Comparison of ENCODE assay signal across 15 cellular contexts in the genomic region with DNA sequence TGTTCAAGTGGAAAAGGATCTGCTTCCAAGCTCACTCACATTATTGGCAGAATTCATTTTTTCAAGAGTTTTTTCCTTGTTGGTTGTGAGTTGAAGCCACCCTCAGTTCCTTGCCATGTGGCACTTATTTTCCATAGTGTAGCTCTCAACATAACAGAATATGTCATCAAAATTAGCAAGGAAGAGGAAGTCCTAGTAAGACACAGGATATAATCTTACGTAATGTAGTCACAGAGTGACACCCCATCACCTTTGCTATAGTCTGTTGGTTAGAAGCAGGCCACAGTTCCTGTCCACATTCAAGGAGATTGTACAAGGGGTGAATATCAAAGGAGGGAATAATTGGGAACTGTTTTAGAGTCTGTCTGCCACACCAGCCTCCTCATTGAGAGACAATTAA. TPM values are rescaled to one million over a fixed set of nuclear protein-coding genes. Genes with fewer than 3 reads are reported as not detected.
DNase-seq lines count a peak whose midpoint lies in the region; ATAC-seq and TF ChIP-seq lines count a peak whose summit lies in the region.
"Had no signal": no experiment of that assay in that cellular context is flagged by ENCODE, and none has a peak within 500 bp of the region (broad histone marks: within the 10 kb centered on the region; RNA-seq: fewer than 3 reads in every experiment).

No MANE protein-coding gene starts in this region.

- peak overlapping the region in 1 of 10 experiments; percentile 16; a peak in 1 of 20 replicates for H3K4me3 ChIP-seq in BLaER1 treated with 17β-estradiol and CSF1 and Interleukin-3, amounts not matched to agents 10 nM and 100 nM
- H3K4me3 ChIP-seq in HL-60 (replicated peaks; ENCODE audit: insufficient read depth, low read length) (no peak overlapping the region), tibial artery (no peak overlapping the region)
- H3K4me3 ChIP-seq: GM23338 had no signal

- H3K27ac ChIP-seq in BLaER1 treated with 17β-estradiol and CSF1 and Interleukin-3, amounts not matched to agents 10 nM and 100 nM = peak overlapping the region in 2 of 11 experiments; percentile 40 to 52; a peak in 2 of 22 replicates
- H3K27ac ChIP-seq in HL-60 (replicated peaks) = peak overlapping the region; percentile 30
- no peak overlapping the region for H3K27ac ChIP-seq in tibial artery

- intact Hi-C loops in tibial artery (cut with DNase I; ENCODE audit: low total_unique reads) = no loop called here

- no peaks in the 10 kb centered on the region for H4K20me1 ChIP-seq in BLaER1 treated with 17β-estradiol and CSF1 and Interleukin-3, amounts not matched to agents 10 nM and 100 nM

- no peak overlapping the region for H3K27ac Mint-ChIP-seq in naive thymus-derived CD8-positive, alpha-beta T cell
- H3K27ac Mint-ChIP-seq: CD8-positive, alpha-beta memory T cell; GM23338; H9 had no signal

- peaks cover 0 to 16% (median 0%) of the 10 kb centered on the region in 11 experiments; a peak in 2 of 22 replicates for H3K36me3 ChIP-seq in BLaER1 treated with 17β-estradiol and CSF1 and Interleukin-3, amounts not matched to agents 10 nM and 100 nM
- H3K36me3 ChIP-seq in tibial artery = no peaks in the 10 kb centered on the region
- H3K36me3 ChIP-seq: BE2C had no signal

- H3K4me1 Mint-ChIP-seq in naive thymus-derived CD8-positive, alpha-beta T cell = no peaks in the 10 kb centered on the region
- H3K4me1 Mint-ChIP-seq: CD8-positive, alpha-beta memory T cell; GM23338; H9 had no signal

- POLR2A ChIA-PET in naive thymus-derived CD8-positive, alpha-beta T cell (lab: Charles Lee) = no interaction called here

- peak overlapping the region in 8 of 11 experiments; percentile 5 to 49 (median 25); a peak in 9 of 22 replicates for H3K4me2 ChIP-seq in BLaER1 treated with 17β-estradiol and CSF1 and Interleukin-3, amounts not matched to agents 10 nM and 100 nM
- H3K4me2 ChIP-seq: GM23338 had no signal

- DNase-seq in HL-60 (ENCODE audit: low read depth in 1 of 2, low spot score in 1 of 2) = peak; percentile 43 to 68
- DNase-seq in MV-4-11 (lab: John Stamatoyannopoulos, UW) = peak; percentile 82
- peak; percentile 61 for DNase-seq in SKM-1 treated with dmso at 0.1 percent for 144 hours (lab: John Stamatoyannopoulos, UW; ENCODE audit: unreplicated experiment)
- no peak for DNase-seq in activated CD4-positive, alpha-beta T cell treated with anti-CD3 and anti-CD28 coated beads, Interleukin-2, amount 50 U/mL, for 1 hour
- no peak for DNase-seq in dedifferentiated amniotic fluid mesenchymal stem cell (ENCODE audit: extremely low spot score)
- DNase-seq in naive thymus-derived CD8-positive, alpha-beta T cell = no peak
- no peak for DNase-seq in tibial artery
- DNase-seq: BE2C; CD8-positive, alpha-beta memory T cell; H9 had no signal

- H3K27me3 ChIP-seq in BLaER1 treated with 17β-estradiol and CSF1 and Interleukin-3, amounts not matched to agents 10 nM and 100 nM = no peaks in the 10 kb centered on the region
- H3K27me3 ChIP-seq in HL-60 (ENCODE audit: insufficient read depth, poor library complexity, severe bottlenecking) = no peaks in the 10 kb centered on the region
- H3K27me3 ChIP-seq in tibial artery = no peaks in the 10 kb centered on the region
- H3K27me3 ChIP-seq: BE2C had no signal

- peaks cover 4 to 61% (median 19%) of the 10 kb centered on the region in 9 donors for H3K9me3 Mint-ChIP-seq in naive thymus-derived CD8-positive, alpha-beta T cell

- H3K36me3 Mint-ChIP-seq in naive thymus-derived CD8-positive, alpha-beta T cell = peaks cover 2 to 44% (median 26%) of the 10 kb centered on the region in 3 donors

- H3K4me3 Mint-ChIP-seq in naive thymus-derived CD8-positive, alpha-beta T cell = no peak overlapping the region
- H3K4me3 Mint-ChIP-seq: CD14-positive monocyte; CD8-positive, alpha-beta memory T cell; GM23338; H9 had no signal

- TF ChIP-seq CTCF in HL-60 (IDR thresholded peaks at IDR 0.05; ENCODE audit: insufficient read depth, low read length) = no peak
- no peak for TF ChIP-seq CTCF in tibial artery (IDR thresholded peaks at IDR 0.05)

- H3K9ac ChIP-seq in BLaER1 treated with 17β-estradiol and CSF1 and Interleukin-3, amounts not matched to agents 10 nM and 100 nM = no peak overlapping the region

- peaks cover 0 to 8% (median 4%) of the 10 kb centered on the region in 5 donors for H3K27me3 Mint-ChIP-seq in naive thymus-derived CD8-positive, alpha-beta T cell

- no peak for ATAC-seq in naive thymus-derived CD8-positive, alpha-beta T cell
- ATAC-seq: GM23338, HepG2 had no signal

- H3K4me1 ChIP-seq in BLaER1 treated with 17β-estradiol and CSF1 and Interleukin-3, amounts not matched to agents 10 nM and 100 nM = peaks cover 0 to 25% (median 7%) of the 10 kb centered on the region in 10 experiments; a peak in 13 of 20 replicates
- H3K4me1 ChIP-seq in tibial artery = no peaks in the 10 kb centered on the region
- H3K4me1 ChIP-seq: BE2C had no signal

- H3K9me3 ChIP-seq in BLaER1 treated with 17β-estradiol and CSF1 and Interleukin-3, amounts not matched to agents 10 nM and 100 nM (replicated peaks in 1 of 11) = peaks cover 42 to 79% (median 60%) of the 10 kb centered on the region in 11 experiments
- H3K9me3 ChIP-seq in tibial artery = peaks cover 0 to 25% (median 4%) of the 10 kb centered on the region in 3 donors

RNA-seq across cellular contexts. Expression of a gene that starts 15.7 kb away (rescaled TPM):
- total RNA-seq in naive thymus-derived CD8-positive, alpha-beta T cell = 1 to 10 TPM; 2.2 to 2.8 TPM
- polyA plus RNA-seq in naive thymus-derived CD8-positive, alpha-beta T cell = 1 to 10 TPM in 2 of 3 donors, under 1 TPM in 1; 0.43 to 2.4 (median 1.9) TPM
- total RNA-seq: G401, GM23338, HepG2 had no signal
- polyA plus RNA-seq: CD14-positive monocyte, GM23338, HepG2 had no signal

RNA-seq across cellular contexts. Expression of a gene that starts 42.7 kb away (rescaled TPM):
- 1 to 10 TPM; 4.6 to 4.8 TPM for total RNA-seq in naive thymus-derived CD8-positive, alpha-beta T cell
- under 1 TPM; 0.20 to 0.89 (median 0.39) TPM for polyA plus RNA-seq in naive thymus-derived CD8-positive, alpha-beta T cell
- total RNA-seq: G401 had no signal

Comparison
In these comparisons a context has a peak if more than half of its experiments do, and no peak if none do; other contexts are left out.
1. DNase-seq: peak in HL-60 (2 of 2), MV-4-11 (single experiment) and SKM-1 treated with dmso at 0.1 percent for 144 hours (single experiment); none in activated CD4-positive, alpha-beta T cell treated with anti-CD3 and anti-CD28 coated beads, Interleukin-2, amount 50 U/mL, for 1 hour (single experiment), dedifferentiated amniotic fluid mesenchymal stem cell (single experiment), naive thymus-derived CD8-positive, alpha-beta T cell (0 of 10) and tibial artery (0 of 2).